Comparison of ENCODE assay signal across 8 cellular contexts in genomic region chr18:4836146-4836545, GRCh38.
"Had no signal": no experiment of that assay in that cellular context is flagged by ENCODE, and none has a peak within 500 bp of the region (broad histone marks: within the 10 kb centered on the region; RNA-seq: fewer than 3 reads in every experiment).

No MANE protein-coding gene starts in this region.

- H3K27ac ChIP-seq: GM23248, HL-60 had no signal

- H3K36me3 Mint-ChIP-seq: IgD-negative memory B cell had no signal

- H3K9me3 ChIP-seq: HAP-1 had no signal

- DNase-seq: GM23248, GOT3, H7, HFFc6, KBM-7 had no signal

- H3K4me3 ChIP-seq: GM23248, HAP-1 had no signal

- H3K27me3 Mint-ChIP-seq: IgD-negative memory B cell had no signal

- H3K36me3 ChIP-seq: HAP-1 had no signal

- H3K27ac Mint-ChIP-seq: HFFc6, IgD-negative memory B cell had no signal

- H3K4me1 Mint-ChIP-seq: IgD-negative memory B cell had no signal

- H3K4me3 Mint-ChIP-seq: HFFc6, IgD-negative memory B cell had no signal
